ENCODE assay signal across 8 cellular contexts in the genomic region with DNA sequence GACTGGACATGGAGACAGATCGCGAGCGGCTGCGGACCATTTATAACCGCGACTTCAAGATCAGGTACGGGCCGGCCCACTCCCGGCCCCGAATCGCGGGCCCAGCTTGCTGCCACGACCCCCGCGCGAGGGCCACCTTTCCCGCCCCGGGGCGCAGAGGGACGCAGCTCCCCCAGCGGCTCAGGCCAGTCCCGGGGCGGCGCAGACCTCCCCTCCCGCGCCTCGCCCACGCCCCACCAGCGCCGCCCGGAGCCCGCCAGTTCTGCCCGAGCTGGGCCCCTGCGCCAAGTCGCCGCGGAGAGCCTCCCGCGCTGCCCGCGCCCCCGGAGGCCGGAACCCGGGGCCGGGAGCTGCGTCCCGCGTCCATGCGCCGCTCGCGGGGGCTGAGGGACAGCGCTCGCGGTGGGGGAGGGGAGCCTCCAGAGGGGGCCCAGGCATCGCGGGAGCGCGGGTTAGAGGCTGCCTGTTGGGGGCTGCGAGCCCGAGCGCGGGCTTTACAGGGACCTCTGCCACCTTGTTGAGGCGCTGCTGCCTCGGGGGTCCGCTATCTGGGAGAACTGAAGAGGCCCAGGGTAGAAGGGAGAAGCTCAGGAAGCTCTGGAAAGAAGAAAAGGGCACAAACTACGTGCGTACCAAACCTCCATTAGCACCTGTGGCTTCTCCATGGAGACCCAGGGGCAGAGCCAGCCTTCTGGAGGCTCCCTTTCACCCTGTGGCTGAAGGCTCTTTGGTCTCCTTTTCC. TPM values are rescaled to one million over a fixed set of nuclear protein-coding genes. Genes with fewer than 3 reads are reported as not detected.
DNase-seq lines count a peak whose midpoint lies in the region; ATAC-seq and TF ChIP-seq lines count a peak whose summit lies in the region.

No MANE protein-coding gene starts in this region.

- POLR2A ChIA-PET in T-cell (lab: Charles Lee), result interaction anchor here (0.6 to 1.8 kb wide), 7 partner anchors 10 to 1113 kb away, joined by 3 to 7 read pairs (median 4); a partner anchor contains a TSS

- DNase-seq in HK-2 (ENCODE audit: unreplicated experiment) (peak; percentile 56), T-cell (peak in 24 of 34 experiments; percentile 3 to 42 (median 18)), ascending aorta (ENCODE audit: low spot score in 2 of 2) (peak in 1 of 2 donors; percentile 70), GM19240 (ENCODE audit: insufficient read length, low spot score) (no peak)

- H3K27ac Mint-ChIP-seq in T-cell, result peak overlapping the region; percentile 92 to 95

- H3K4me3 ChIP-seq in BLaER1 (peak overlapping the region; percentile 94), ascending aorta (peak overlapping the region; percentile 90 to 99), iPS-15b (ENCODE audit: low read depth, low read length) (peak overlapping the region; percentile 85), skeletal muscle tissue (ENCODE audit: low read length in 3 of 3) (peak overlapping the region; percentile 87 to 89 (median 89))

- H3K4me2 ChIP-seq in BLaER1, result peak overlapping the region; percentile 94

- peaks cover 35% of the 10 kb centered on the region for H3K36me3 ChIP-seq in BLaER1
- H3K36me3 ChIP-seq in ascending aorta, result peaks cover 0 to 6% of the 10 kb centered on the region in 2 donors
- peaks cover 2% of the 10 kb centered on the region for H3K36me3 ChIP-seq in iPS-15b (ENCODE audit: control insufficient read depth, insufficient read depth, low read length)
- H3K36me3 ChIP-seq in skeletal muscle tissue (ENCODE audit: control insufficient read depth in 3 of 3, insufficient read depth in 3 of 3, low read length in 3 of 3), result peaks cover 0 to 11% (median 2%) of the 10 kb centered on the region in 3 donors

- no peaks in the 10 kb centered on the region for H3K9me3 Mint-ChIP-seq in T-cell

- intact Hi-C loops in ascending aorta (cut with DNase I), result loop anchor here (1.0 to 10.0 kb wide), 5 partner anchors 25 to 170 kb away; a partner anchor contains a TSS

- H3K9me3 ChIP-seq in BLaER1 (no peaks in the 10 kb centered on the region), ascending aorta (no peaks in the 10 kb centered on the region), iPS-15b (ENCODE audit: control insufficient read depth, insufficient read depth, low read length) (no peaks in the 10 kb centered on the region), skeletal muscle tissue (ENCODE audit: control insufficient read depth in 3 of 3, low read length in 3 of 3) (no peaks in the 10 kb centered on the region)

- H3K4me1 Mint-ChIP-seq in T-cell, result peaks cover 47 to 62% (median 57%) of the 10 kb centered on the region in 3 donors

- no peak for TF ChIP-seq CTCF in ascending aorta (IDR thresholded peaks at IDR 0.05)

- peak overlapping the region; percentile 97 for H3K9ac ChIP-seq in BLaER1
- H3K9ac ChIP-seq in iPS-15b (ENCODE audit: low read depth, low read length), result peak overlapping the region; percentile 84
- H3K9ac ChIP-seq in skeletal muscle tissue (ENCODE audit: low read depth in 1 of 3, low read length in 3 of 3), result peak overlapping the region; percentile 82 to 90 (median 88)

- H3K4me1 ChIP-seq in BLaER1 (peaks cover 32% of the 10 kb centered on the region), ascending aorta (peaks cover 0 to 17% of the 10 kb centered on the region in 2 donors), iPS-15b (ENCODE audit: control insufficient read depth, insufficient read depth, low read length) (peaks cover 16% of the 10 kb centered on the region), skeletal muscle tissue (ENCODE audit: control insufficient read depth in 3 of 3, insufficient read depth in 3 of 3, low read length in 3 of 3) (peaks cover 16 to 25% (median 24%) of the 10 kb centered on the region in 3 donors)

- no peaks in the 10 kb centered on the region for H3K27me3 Mint-ChIP-seq in T-cell

- H4K20me1 ChIP-seq in BLaER1, result peaks cover 30% of the 10 kb centered on the region

- peak overlapping the region; percentile 96 for H3K4me3 Mint-ChIP-seq in T-cell

- ATAC-seq in GM19395 (IDR thresholded peaks at IDR 0.05; ENCODE audit: unreplicated experiment), result peak; percentile 38
- ATAC-seq in T-cell (replicated peaks in 1 of 4), result peak; percentile 46 to 62 (median 52)

- peaks cover 27% of the 10 kb centered on the region for H3K36me3 Mint-ChIP-seq in T-cell

- H3K27me3 ChIP-seq in BLaER1 (no peaks in the 10 kb centered on the region), ascending aorta (no peaks in the 10 kb centered on the region), iPS-15b (ENCODE audit: control insufficient read depth, insufficient read depth, low read length) (peaks cover 31% of the 10 kb centered on the region), skeletal muscle tissue (ENCODE audit: control insufficient read depth in 3 of 3, insufficient read depth in 3 of 3, low read length in 3 of 3) (no peaks in the 10 kb centered on the region)

- H3K27ac ChIP-seq in BLaER1 (peak overlapping the region; percentile 95), ascending aorta (peak overlapping the region; percentile 85 to 89), skeletal muscle tissue (ENCODE audit: low read depth, low read length) (peak overlapping the region; percentile 75)

- CTCF ChIA-PET in T-cell (lab: Charles Lee), result interaction anchor here (0.8 to 1.8 kb wide), 6 partner anchors 10 to 173 kb away, joined by 3 to 6 read pairs (median 4); a partner anchor contains a TSS

RNA-seq across cellular contexts. Expression of a gene that starts 0.7 kb away (rescaled TPM):
- total RNA-seq in T-cell (100 to 1,000 TPM in 1 of 5 donors, 10 to 100 TPM in 4; 71.0 to 103 (median 86.1) TPM), ascending aorta (69.5 TPM), skeletal muscle tissue (27.7 TPM)

RNA-seq across cellular contexts. Expression of a gene that starts 31.8 kb away (rescaled TPM):
- total RNA-seq in T-cell (10 to 100 TPM in 3 of 5 donors, 1 to 10 TPM in 2; 6.0 to 33.2 (median 12.1) TPM), ascending aorta (379 TPM), skeletal muscle tissue (196 TPM)

RNA-seq across cellular contexts. Expression of a gene that starts 40.0 kb away (rescaled TPM):
- under 1 TPM; 0.15 to 0.77 (median 0.38) TPM for total RNA-seq in T-cell
- 10.0 TPM for total RNA-seq in ascending aorta
- total RNA-seq in skeletal muscle tissue, result 1.0 TPM

RNA-seq across cellular contexts. Expression of a gene that starts 55.5 kb away (rescaled TPM):
- total RNA-seq in T-cell (100 to 1,000 TPM; 115 to 189 (median 138) TPM), ascending aorta (53.5 TPM), skeletal muscle tissue (63.7 TPM)

RNA-seq across cellular contexts. Expression of a gene that starts 56.2 kb away (rescaled TPM):
- total RNA-seq in T-cell (10 to 100 TPM; 15.9 to 33.7 (median 17.7) TPM), ascending aorta (4.0 TPM), skeletal muscle tissue (21.9 TPM)
